Comparison of ENCODE assay signal across 9 cellular contexts in the genomic region with DNA sequence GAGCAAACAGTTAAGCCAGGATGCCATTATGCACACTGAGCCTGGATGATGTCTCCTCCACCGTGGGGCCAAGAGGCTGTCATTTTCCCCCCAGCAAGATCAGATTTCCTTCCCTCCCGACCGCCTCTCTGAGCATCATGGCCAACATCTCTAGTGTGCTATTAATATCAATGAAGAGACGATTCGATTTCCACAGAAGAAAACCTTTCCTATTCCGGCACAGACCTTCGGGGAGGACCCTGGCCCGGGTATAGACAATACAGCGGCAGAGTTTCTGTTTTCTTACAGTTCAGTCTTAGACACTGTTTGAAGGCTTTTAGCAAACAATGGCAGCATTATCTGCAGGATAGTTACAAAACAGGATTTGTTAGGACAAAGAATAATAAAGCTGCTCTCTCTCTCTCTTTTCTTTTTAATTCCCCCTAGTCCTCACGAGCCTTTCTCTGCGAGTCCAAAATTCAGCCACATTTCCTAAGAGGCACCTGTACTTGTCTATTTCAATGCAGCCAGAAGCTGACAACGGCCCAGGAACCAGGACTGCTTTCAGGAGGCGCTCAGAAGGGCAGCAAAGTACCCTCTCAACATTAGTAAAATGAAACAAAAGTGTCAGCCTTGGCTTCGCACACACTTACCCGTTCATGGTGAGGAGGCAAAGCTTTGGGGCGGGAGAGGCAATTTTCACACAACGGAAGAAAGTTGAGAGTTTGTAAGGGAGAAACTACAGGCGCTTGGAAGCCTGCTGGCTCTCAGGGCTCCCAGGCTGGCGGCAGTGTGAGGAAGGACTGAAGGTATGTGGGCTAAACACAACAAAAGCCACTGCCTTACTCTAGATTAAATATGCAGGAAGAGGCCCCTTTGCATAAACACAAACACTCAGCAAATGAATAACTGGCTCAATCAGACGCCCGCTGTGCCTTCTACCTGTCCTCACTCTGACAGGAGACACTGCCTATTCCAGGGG.
DNase-seq lines count a peak whose midpoint lies in the region; ATAC-seq, FAIRE-seq and TF ChIP-seq lines count a peak whose summit lies in the region.
"Had no signal": no experiment of that assay in that cellular context is flagged by ENCODE, and none has a peak within 500 bp of the region (broad histone marks: within the 10 kb centered on the region; RNA-seq: fewer than 3 reads in every experiment).

No MANE protein-coding gene starts in this region.

- no peak for TF ChIP-seq CTCF in Peyer's patch (IDR thresholded peaks at IDR 0.05)

- peak overlapping the region; percentile 21 for H3K27ac Mint-ChIP-seq in central memory CD8-positive, alpha-beta T cell (ENCODE audit: low read depth)

- no peaks in the 10 kb centered on the region for H3K27me3 ChIP-seq in Peyer's patch
- no peaks in the 10 kb centered on the region for H3K27me3 ChIP-seq in layer of hippocampus (ENCODE audit: control insufficient read depth, insufficient read depth, low read length)

- ATAC-seq in central memory CD8-positive, alpha-beta T cell (replicated peaks; ENCODE audit: extremely low read depth, poor library complexity, severe bottlenecking): no peak
- no peak for ATAC-seq in HG03457 (IDR thresholded peaks at IDR 0.05; ENCODE audit: unreplicated experiment)

- peaks cover 10% of the 10 kb centered on the region for H3K36me3 Mint-ChIP-seq in central memory CD8-positive, alpha-beta T cell (ENCODE audit: insufficient read depth)

- peak overlapping the region; percentile 71 for H3K4me3 Mint-ChIP-seq in central memory CD8-positive, alpha-beta T cell

- H3K4me1 Mint-ChIP-seq in central memory CD8-positive, alpha-beta T cell: peaks cover 69% of the 10 kb centered on the region

- H3K27me3 Mint-ChIP-seq in central memory CD8-positive, alpha-beta T cell: no peaks in the 10 kb centered on the region

- DNase-seq in GM18507 (ENCODE audit: extremely low spot score, insufficient read length, low read depth) (no peak), Peyer's patch (peak in 2 of 3 donors; percentile 35 to 58), NCI-H1694 treated with DMSO at 0.1 percent for 48 hours (lab: John Stamatoyannopoulos, UW) (no peak), HuH-7.5 (ENCODE audit: low spot score) (no peak)
- no peak for DNase-seq in central memory CD8-positive, alpha-beta T cell (ENCODE audit: low spot score in 2 of 2)
- peak; percentile 18 for DNase-seq in stimulated activated CD4-positive, alpha-beta T cell treated with anti-CD3 and anti-CD28 coated beads, Interleukin-12 subunit alpha, Interleukin-12 subunit beta, amount 100 ng/mL, for 4 hours

- peak overlapping the region; percentile 2 to 37 (median 20) for H3K4me3 ChIP-seq in Peyer's patch

- H3K4me1 ChIP-seq in Peyer's patch: peaks cover 0 to 21% (median 0%) of the 10 kb centered on the region in 4 donors

- TF ChIP-seq POLR2A in Peyer's patch (IDR thresholded peaks at IDR 0.05): no peak

- FAIRE-seq in GM18507 (lab: Jason Lieb, UNC): peak; percentile 29
- FAIRE-seq: keratinocyte had no signal

- H3K9me3 Mint-ChIP-seq in central memory CD8-positive, alpha-beta T cell: no peaks in the 10 kb centered on the region

- no peaks in the 10 kb centered on the region for H3K9me3 ChIP-seq in Peyer's patch

- H3K36me3 ChIP-seq in Peyer's patch: no peaks in the 10 kb centered on the region

- H3K27ac ChIP-seq in Peyer's patch: peak overlapping the region; percentile 8 to 56 (median 52)
- H3K27ac ChIP-seq in layer of hippocampus (ENCODE audit: low read depth, low read length): peak overlapping the region; percentile 86

Comparison
In these comparisons a context has a peak if more than half of its experiments do, and no peak if none do; other contexts are left out.
1. DNase-seq: peak in Peyer's patch (2 of 3) and stimulated activated CD4-positive, alpha-beta T cell treated with anti-CD3 and anti-CD28 coated beads, Interleukin-12 subunit alpha, Interleukin-12 subunit beta, amount 100 ng/mL, for 4 hours (single experiment); none in GM18507 (single experiment), central memory CD8-positive, alpha-beta T cell (0 of 2), NCI-H1694 treated with DMSO at 0.1 percent for 48 hours (single experiment) and HuH-7.5 (single experiment).